In genomic region chrX:140050906-140051305, GRCh38 we compare ENCODE assay signal across 9 cellular contexts.
A peak's percentile ranks its signal among the peaks of the same experiment; 100 is the strongest.
DNase-seq lines count a peak whose midpoint lies in the region; ATAC-seq, FAIRE-seq and TF ChIP-seq lines count a peak whose summit lies in the region.
"Had no signal": no experiment of that assay in that cellular context is flagged by ENCODE, and none has a peak within 500 bp of the region (broad histone marks: within the 10 kb centered on the region; RNA-seq: fewer than 3 reads in every experiment).

No MANE protein-coding gene starts in this region.

- DNase-seq in AG09309 (ENCODE audit: low read depth), result no peak
- no peak for DNase-seq in GM19239 (ENCODE audit: insufficient read length, low spot score)
- DNase-seq in SK-MEL-5 (ENCODE audit: low read depth, low spot score), result peak; percentile 20
- DNase-seq in keratinocyte (ENCODE audit: low read depth, low spot score), result no peak
- no peak for DNase-seq in ascending aorta (ENCODE audit: low spot score in 2 of 2)

- intact Hi-C loops in ascending aorta (cut with DNase I), result loop anchor here (10.0 kb wide), 2 partner anchors 614 to 684 kb away; no protein-coding TSS in a partner anchor

- H3K4me1 ChIP-seq in keratinocyte (ENCODE audit: control insufficient read depth, extremely low read depth, insufficient read depth, low read length) (no peaks in the 10 kb centered on the region), ascending aorta (no peaks in the 10 kb centered on the region)
- H3K4me1 ChIP-seq: SJCRH30 had no signal

- H3K4me3 ChIP-seq in AG09309 (ENCODE audit: control insufficient read depth, low read depth, low read length) (no peak overlapping the region), keratinocyte (ENCODE audit: control insufficient read depth in 2 of 3, extremely low read depth in 1 of 3, insufficient read depth in 2 of 3, low read depth in 1 of 3, low read length in 3 of 3) (no peak overlapping the region), ascending aorta (no peak overlapping the region)
- H3K4me3 ChIP-seq: SJCRH30 had no signal

- H3K27ac ChIP-seq in keratinocyte (ENCODE audit: control insufficient read depth, insufficient read depth, low read length) (no peak overlapping the region), ascending aorta (no peak overlapping the region)
- H3K27ac ChIP-seq: SJCRH30 had no signal

- ATAC-seq in HG03139 (IDR thresholded peaks at IDR 0.05; ENCODE audit: unreplicated experiment) (no peak), HG03342 (IDR thresholded peaks at IDR 0.05; ENCODE audit: unreplicated experiment) (no peak), HG03196 (IDR thresholded peaks at IDR 0.05; ENCODE audit: unreplicated experiment) (no peak)

- H3K27me3 ChIP-seq in keratinocyte (ENCODE audit: control insufficient read depth, extremely low read depth, insufficient read depth, low read length), result no peaks in the 10 kb centered on the region
- no peaks in the 10 kb centered on the region for H3K27me3 ChIP-seq in ascending aorta
- H3K27me3 ChIP-seq: SJCRH30 had no signal

- H3K36me3 ChIP-seq in keratinocyte (ENCODE audit: control insufficient read depth in 2 of 2, extremely low read depth in 1 of 2, insufficient read depth in 2 of 2, low read length in 2 of 2), result no peaks in the 10 kb centered on the region
- H3K36me3 ChIP-seq in ascending aorta, result no peaks in the 10 kb centered on the region
- H3K36me3 ChIP-seq: SJCRH30 had no signal

- in situ Hi-C loops in SK-MEL-5 (cut with HindIII; ENCODE audit: low pct_unique_long_range_greater_than_20kb, low sequenced_read_pairs), result no loop called here

- H3K9me3 ChIP-seq in keratinocyte (ENCODE audit: control insufficient read depth, low read depth, low read length) (no peaks in the 10 kb centered on the region), ascending aorta (no peaks in the 10 kb centered on the region)
- H3K9me3 ChIP-seq: SJCRH30 had no signal

- H3K4me2 ChIP-seq in keratinocyte (ENCODE audit: control insufficient read depth, extremely low read depth, insufficient read depth, low read depth, low read length), result no peak overlapping the region

- no peak overlapping the region for H2AFZ ChIP-seq in keratinocyte (ENCODE audit: control insufficient read depth, low read length)

- no peaks in the 10 kb centered on the region for H3K9me1 ChIP-seq in keratinocyte (ENCODE audit: control insufficient read depth, extremely low read depth, insufficient read depth, low read length)

- FAIRE-seq in GM19239 (lab: Jason Lieb, UNC) (peak; percentile 76), keratinocyte (lab: Jason Lieb, UNC) (no peak)

- H3K9ac ChIP-seq in keratinocyte (ENCODE audit: control insufficient read depth, extremely low read depth, insufficient read depth, low read length), result no peak overlapping the region

- TF ChIP-seq CTCF in AG09309 (IDR thresholded peaks at IDR 0.05; ENCODE audit: control insufficient read depth, insufficient read depth, low read depth, low read length, missing control alignments) (peak; percentile 20), keratinocyte (optimal IDR thresholded peaks at IDR 0.05 in 1 of 3, IDR thresholded peaks at IDR 0.05 in 1 of 3, conservative IDR thresholded peaks at IDR 0.05 in 1 of 3; ENCODE audit: extremely low read depth in 1 of 3, insufficient read depth in 2 of 3, low read length in 3 of 3) (peak in 2 of 3 experiments; percentile 14 to 48), ascending aorta (IDR thresholded peaks at IDR 0.05) (peak in 1 of 3 experiments; percentile 16)

- dilution Hi-C loops in keratinocyte (cut with MboI; ENCODE audit: extremely low pct_ligation_motif_present, low sequenced_read_pairs), result no loop called here

- no peaks in the 10 kb centered on the region for H4K20me1 ChIP-seq in keratinocyte (ENCODE audit: control insufficient read depth, extremely low read depth, insufficient read depth, low read length)

- no peaks in the 10 kb centered on the region for H3K79me2 ChIP-seq in keratinocyte (ENCODE audit: control insufficient read depth, insufficient read depth, low read length)
